In the genomic region with DNA sequence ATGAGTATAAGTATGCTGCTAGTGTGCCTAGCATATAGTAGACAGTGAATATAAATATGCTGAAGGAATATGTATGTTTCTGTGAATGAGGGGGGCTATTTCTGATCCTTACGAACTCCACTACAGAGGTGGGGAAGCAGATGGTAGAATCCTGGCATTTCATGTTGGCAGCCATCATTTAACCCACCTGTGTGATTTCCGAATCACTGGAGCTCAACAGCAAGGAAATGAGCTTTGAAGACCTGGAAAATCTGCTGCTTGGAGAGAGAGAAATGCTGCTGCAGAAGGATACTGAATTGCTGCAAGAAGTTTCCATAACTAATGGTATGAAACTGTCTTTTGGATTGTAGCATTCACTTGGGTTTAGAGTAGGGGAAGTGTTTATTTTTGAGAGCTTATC, we compare ENCODE assay signal across 19 cellular contexts.
"Had no signal": no experiment of that assay in that cellular context is flagged by ENCODE, and none has a peak within 500 bp of the region (broad histone marks: within the 10 kb centered on the region; RNA-seq: fewer than 3 reads in every experiment).

No MANE protein-coding gene starts in this region.

- H3K4me1 ChIP-seq: SJSA1 had no signal

- H3K9me3 ChIP-seq: SJSA1 had no signal

- H3K36me3 ChIP-seq: SJSA1 had no signal

- H3K4me3 ChIP-seq: SJSA1, SK-N-MC had no signal

- H3K27ac ChIP-seq: SJSA1, SK-N-MC had no signal

- H3K27me3 ChIP-seq: SJSA1 had no signal

- DNase-seq: KBM-7, MV-4-11, NCI-H1048, NCI-H1105, NCI-H1417, NCI-H1436 treated with DMSO at 0.1 percent for 48 hours, NCI-H1694, NCI-H187 treated with DMSO at 0.1 percent for 48 hours, NCI-H2029 treated with DMSO at 0.1 percent for 48 hours, NCI-H226, NCI-H446 treated with DMSO at 0.1 percent for 48 hours, NCI-H524, NCI-H526 treated with DMSO at 0.1 percent for 48 hours, NCI-H774, Right ventricle myocardium superior, RPMI8226, SIG-M5 had no signal
